17 cellular contexts compared by ENCODE assay signal in the genomic region with DNA sequence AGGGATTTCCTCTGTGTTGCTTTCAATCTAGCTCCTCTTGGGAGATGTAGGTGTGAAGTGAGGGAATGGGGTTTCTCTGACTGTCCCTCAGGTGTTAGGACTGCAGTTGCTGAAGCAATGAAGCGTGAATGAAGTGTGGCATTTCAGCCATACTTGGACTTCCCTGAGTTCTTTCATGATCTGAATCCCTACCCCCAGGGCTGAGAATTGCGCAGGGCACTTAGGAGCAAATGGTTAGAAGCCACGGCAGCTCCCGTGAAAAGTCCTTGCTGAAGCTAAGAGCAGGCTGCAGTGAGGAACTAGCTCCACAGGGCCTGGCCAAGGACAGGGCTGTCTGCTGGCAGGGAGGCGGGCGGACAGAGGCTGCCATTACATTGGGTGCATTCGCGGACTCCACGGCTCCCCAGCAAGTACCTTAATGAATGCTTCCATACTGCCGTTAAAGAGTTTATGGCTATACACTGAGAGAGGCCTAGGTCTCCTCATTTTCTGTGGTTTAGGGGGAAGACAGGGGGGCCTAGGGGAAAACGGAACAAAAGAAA.
DNase-seq lines count a peak whose midpoint lies in the region; ATAC-seq, FAIRE-seq and TF ChIP-seq lines count a peak whose summit lies in the region.
"Had no signal": no experiment of that assay in that cellular context is flagged by ENCODE, and none has a peak within 500 bp of the region (broad histone marks: within the 10 kb centered on the region; RNA-seq: fewer than 3 reads in every experiment).

No MANE protein-coding gene starts in this region.

- no peaks in the 10 kb centered on the region for H3K9me3 Mint-ChIP-seq in endodermal cell
- H3K9me3 Mint-ChIP-seq: CD4-positive, alpha-beta memory T cell had no signal

- H3K27ac ChIP-seq in BLaER1 (no peak overlapping the region), endodermal cell (ENCODE audit: low read depth, low read length) (no peak overlapping the region), trophoblast cell (ENCODE audit: low read depth, low read length) (no peak overlapping the region), aorta (ENCODE audit: low read depth in 1 of 2, low read length in 2 of 2) (no peak overlapping the region)
- H3K27ac ChIP-seq: C4-2B, GM23248 had no signal

- no peak for ATAC-seq in aorta (ENCODE audit: low FRiP score)
- ATAC-seq: HCT116 had no signal

- H3K36me3 ChIP-seq in BLaER1: no peaks in the 10 kb centered on the region
- no peaks in the 10 kb centered on the region for H3K36me3 ChIP-seq in endodermal cell (ENCODE audit: control insufficient read depth, insufficient read depth, low read length)
- H3K36me3 ChIP-seq in trophoblast cell (ENCODE audit: control insufficient read depth in 1 of 2, insufficient read depth in 2 of 2, low read length in 2 of 2): no peaks in the 10 kb centered on the region
- H3K36me3 ChIP-seq in aorta (ENCODE audit: control insufficient read depth in 1 of 2, insufficient read depth in 2 of 2, low read length in 1 of 2): no peaks in the 10 kb centered on the region

- H3K79me1 ChIP-seq in trophoblast cell (ENCODE audit: low read length): no peaks in the 10 kb centered on the region

- no peak overlapping the region for H2BK5ac ChIP-seq in trophoblast cell (ENCODE audit: low read depth, low read length, poor library complexity)

- H3K4me1 Mint-ChIP-seq in endodermal cell: peaks cover 9% of the 10 kb centered on the region
- H3K4me1 Mint-ChIP-seq: CD4-positive, alpha-beta memory T cell had no signal

- H3K4me1 ChIP-seq in BLaER1: peaks cover 26% of the 10 kb centered on the region
- H3K4me1 ChIP-seq in endodermal cell (ENCODE audit: control insufficient read depth, insufficient read depth, low read length): no peaks in the 10 kb centered on the region
- H3K4me1 ChIP-seq in trophoblast cell (ENCODE audit: control insufficient read depth in 1 of 2, insufficient read depth in 2 of 2, low read length in 2 of 2): no peaks in the 10 kb centered on the region
- peaks cover 0 to 4% of the 10 kb centered on the region in 2 donors for H3K4me1 ChIP-seq in aorta (ENCODE audit: control insufficient read depth in 1 of 2, insufficient read depth in 2 of 2, low read length in 2 of 2)

- H3K9ac ChIP-seq in BLaER1 (no peak overlapping the region), endodermal cell (ENCODE audit: extremely low read depth, low read length, poor library complexity, severe bottlenecking) (no peak overlapping the region), trophoblast cell (ENCODE audit: low read length) (no peak overlapping the region)
- H3K9ac ChIP-seq: GM23248 had no signal

- H3K27me3 ChIP-seq in BLaER1: no peaks in the 10 kb centered on the region
- no peaks in the 10 kb centered on the region for H3K27me3 ChIP-seq in endodermal cell (ENCODE audit: control insufficient read depth, insufficient read depth, low read length, poor library complexity, severe bottlenecking)
- no peaks in the 10 kb centered on the region for H3K27me3 ChIP-seq in trophoblast cell (ENCODE audit: insufficient read depth, low read length)
- H3K27me3 ChIP-seq in aorta (ENCODE audit: control insufficient read depth in 1 of 2, insufficient read depth in 2 of 2, low read length in 1 of 2): no peaks in the 10 kb centered on the region

- no peak overlapping the region for H2BK120ac ChIP-seq in trophoblast cell (ENCODE audit: insufficient read depth, low read length, poor library complexity)

- H3K36me3 Mint-ChIP-seq in endodermal cell (ENCODE audit: low read depth): no peaks in the 10 kb centered on the region
- H3K36me3 Mint-ChIP-seq: CD4-positive, alpha-beta memory T cell had no signal

- peak; percentile 40 for FAIRE-seq in GM12891 (lab: Jason Lieb, UNC)
- FAIRE-seq: G401.6, H54 had no signal

- DNase-seq in GM12891 (ENCODE audit: insufficient read length, low spot score) (no peak), endodermal cell (peak; percentile 83), trophoblast cell (peak; percentile 87 to 92), AML-193 (lab: John Stamatoyannopoulos, UW) (no peak), NCI-H2196 (lab: John Stamatoyannopoulos, UW; ENCODE audit: unreplicated experiment) (no peak), aorta (no peak)
- no peak for DNase-seq in stimulated activated naive CD4-positive, alpha-beta T cell (lab: John Stamatoyannopoulos, UW)
- DNase-seq: 8988T; CD4-positive, alpha-beta memory T cell; DMS79; GM23248; IMR-90 had no signal

- TF ChIP-seq POLR2A in GM12891 (IDR thresholded peaks at IDR 0.05; ENCODE audit: low read depth, low read length): no peak

- no peak overlapping the region for H3K4me3 ChIP-seq in BLaER1
- H3K4me3 ChIP-seq in endodermal cell (ENCODE audit: low read length): no peak overlapping the region
- no peak overlapping the region for H3K4me3 ChIP-seq in trophoblast cell (ENCODE audit: low read depth, low read length)
- H3K4me3 ChIP-seq in aorta (ENCODE audit: low read length in 2 of 2): no peak overlapping the region
- H3K4me3 ChIP-seq: GM23248 had no signal

- no peak overlapping the region for H3K23ac ChIP-seq in trophoblast cell (ENCODE audit: low read length)

- no peaks in the 10 kb centered on the region for H3K9me3 ChIP-seq in BLaER1
- H3K9me3 ChIP-seq in endodermal cell (ENCODE audit: control insufficient read depth, low read length): no peaks in the 10 kb centered on the region
- peaks cover 2% of the 10 kb centered on the region for H3K9me3 ChIP-seq in trophoblast cell (ENCODE audit: insufficient read depth, low read depth, low read length)
- no peaks in the 10 kb centered on the region for H3K9me3 ChIP-seq in aorta (ENCODE audit: control insufficient read depth, low read length)

- H2BK12ac ChIP-seq in trophoblast cell (ENCODE audit: low read length): no peak overlapping the region

- no peak overlapping the region for H4K91ac ChIP-seq in trophoblast cell (ENCODE audit: low read depth, low read length)

- H3K27ac Mint-ChIP-seq in endodermal cell: no peak overlapping the region
- H3K27ac Mint-ChIP-seq: CD4-positive, alpha-beta memory T cell had no signal

- no peak overlapping the region for H4K12ac ChIP-seq in trophoblast cell (ENCODE audit: low read depth, low read length)

- H3K27me3 Mint-ChIP-seq in endodermal cell (ENCODE audit: insufficient read depth): no peaks in the 10 kb centered on the region
- H3K27me3 Mint-ChIP-seq: CD4-positive, alpha-beta memory T cell had no signal

- H3K4ac ChIP-seq in trophoblast cell (ENCODE audit: low read depth, low read length): no peak overlapping the region

- H3K18ac ChIP-seq in trophoblast cell (ENCODE audit: low read length): no peak overlapping the region

- intact Hi-C loops in aorta (cut with DNase I): no loop called here

- no peaks in the 10 kb centered on the region for H4K20me1 ChIP-seq in BLaER1

- H2AK5ac ChIP-seq in trophoblast cell (ENCODE audit: low read length): no peak overlapping the region

- no peak overlapping the region for H2AFZ ChIP-seq in trophoblast cell (ENCODE audit: insufficient read depth, low read length, poor library complexity)
- H2AFZ ChIP-seq: GM23248 had no signal

- H3K4me3 Mint-ChIP-seq in endodermal cell: no peak overlapping the region
- H3K4me3 Mint-ChIP-seq: CD4-positive, alpha-beta memory T cell had no signal

- H3K4me2 ChIP-seq in BLaER1 (peak overlapping the region; percentile 68), trophoblast cell (ENCODE audit: low read length) (no peak overlapping the region)

- no peak overlapping the region for H4K8ac ChIP-seq in trophoblast cell (ENCODE audit: low read depth, low read length)

- no peak overlapping the region for H3K14ac ChIP-seq in trophoblast cell (ENCODE audit: low read length)

- no peak for TF ChIP-seq CTCF in endodermal cell (conservative IDR thresholded peaks at IDR 0.05)

- H3K79me2 ChIP-seq in trophoblast cell (ENCODE audit: control insufficient read depth, insufficient read depth, low read length, poor library complexity): no peaks in the 10 kb centered on the region

- 92 to 100% methylated on average over 6 to 11 of the region's 11 CpGs for WGBS in endodermal cell (ENCODE audit: insufficient coverage in 1 of 2, insufficient read length in 1 of 2), 2 experiments
- WGBS in trophoblast cell (ENCODE audit: extremely low coverage, insufficient coverage, insufficient read length): no CpG with 5 or more reads among the region's 11 CpGs
- WGBS in aorta, 2 donors: 95 to 97% methylated on average over 11 of the region's 11 CpGs

TF ChIP-seq in GM12891, 5 proteins besides CTCF, POLR2A, EP300 and RAD21:
- TF ChIP-seq SPI1 (IDR thresholded peaks at IDR 0.05; ENCODE audit: low read depth, low read length) (no peak), TAF1 (IDR thresholded peaks at IDR 0.05; ENCODE audit: low read depth, low read length) (no peak), POLR2AphosphoS5 (IDR thresholded peaks at IDR 0.05; ENCODE audit: low read depth, low read length) (no peak), PAX5 (IDR thresholded peaks at IDR 0.05; ENCODE audit: insufficient read depth, low read length, severe bottlenecking) (no peak), POU2F2 (IDR thresholded peaks at IDR 0.05; ENCODE audit: low read depth, low read length) (no peak)

Comparison
In these comparisons a context has a peak if more than half of its experiments do, and no peak if none do; other contexts are left out.
1. DNase-seq: peak in endodermal cell (single experiment) and trophoblast cell (2 of 2); none in GM12891 (single experiment), AML-193 (0 of 2), stimulated activated naive CD4-positive, alpha-beta T cell (0 of 6), NCI-H2196 (single experiment) and aorta (0 of 2).